In genomic region chr12:47281667-47282171, GRCh38 we compare ENCODE assay signal across 1 cellular context.
A peak's percentile ranks its signal among the peaks of the same experiment; 100 is the strongest.
TF ChIP-seq lines count a peak whose summit lies in the region.

No MANE protein-coding gene starts in this region.

TF ChIP-seq in K562, 482 proteins besides CTCF, POLR2A, EP300 and RAD21 (continued from another document and continues in another):
- TF ChIP-seq, protein P1, sequence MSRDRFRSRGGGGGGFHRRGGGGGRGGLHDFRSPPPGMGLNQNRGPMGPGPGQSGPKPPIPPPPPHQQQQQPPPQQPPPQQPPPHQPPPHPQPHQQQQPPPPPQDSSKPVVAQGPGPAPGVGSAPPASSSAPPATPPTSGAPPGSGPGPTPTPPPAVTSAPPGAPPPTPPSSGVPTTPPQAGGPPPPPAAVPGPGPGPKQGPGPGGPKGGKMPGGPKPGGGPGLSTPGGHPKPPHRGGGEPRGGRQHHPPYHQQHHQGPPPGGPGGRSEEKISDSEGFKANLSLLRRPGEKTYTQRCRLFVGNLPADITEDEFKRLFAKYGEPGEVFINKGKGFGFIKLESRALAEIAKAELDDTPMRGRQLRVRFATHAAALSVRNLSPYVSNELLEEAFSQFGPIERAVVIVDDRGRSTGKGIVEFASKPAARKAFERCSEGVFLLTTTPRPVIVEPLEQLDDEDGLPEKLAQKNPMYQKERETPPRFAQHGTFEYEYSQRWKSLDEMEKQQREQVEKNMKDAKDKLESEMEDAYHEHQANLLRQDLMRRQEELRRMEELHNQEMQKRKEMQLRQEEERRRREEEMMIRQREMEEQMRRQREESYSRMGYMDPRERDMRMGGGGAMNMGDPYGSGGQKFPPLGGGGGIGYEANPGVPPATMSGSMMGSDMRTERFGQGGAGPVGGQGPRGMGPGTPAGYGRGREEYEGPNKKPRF (IDR thresholded peaks at IDR 0.05; ENCODE audit: low read depth, low read length): no peak
- TF ChIP-seq MLLT1 (IDR thresholded peaks at IDR 0.05) (no peak), MED1 (CRISPR knock-in tag; IDR thresholded peaks at IDR 0.05; ENCODE audit: borderline replicate concordance) (no peak), EP400 (IDR thresholded peaks at IDR 0.05) (no peak), TCF7L2 (IDR thresholded peaks at IDR 0.05; ENCODE audit: low read depth, low read length) (no peak), XRCC5 (IDR thresholded peaks at IDR 0.05; ENCODE audit: low read depth, low read length) (no peak), HDAC3 (IDR thresholded peaks at IDR 0.05; ENCODE audit: borderline replicate concordance, partially characterized antibody) (no peak), HDAC2 (IDR thresholded peaks at IDR 0.05) (no peak), ZBTB9 (CRISPR knock-in tag; IDR thresholded peaks at IDR 0.05) (no peak), ZNF655 (CRISPR knock-in tag; IDR thresholded peaks at IDR 0.05) (no peak), FOXP1 (CRISPR knock-in tag; IDR thresholded peaks at IDR 0.05) (no peak), ELK3 (CRISPR knock-in tag; IDR thresholded peaks at IDR 0.05) (no peak), BRF2 (IDR thresholded peaks at IDR 0.05; ENCODE audit: borderline replicate concordance, insufficient read depth, insufficient read length) (no peak), POLR2H (tag; IDR thresholded peaks at IDR 0.05; ENCODE audit: low read depth) (no peak), ZNF592 (IDR thresholded peaks at IDR 0.05) (peak; percentile 81), HNRNPLL (IDR thresholded peaks at IDR 0.05; ENCODE audit: low read depth, low read length, poor library complexity, severe bottlenecking) (no peak), HIVEP1 (CRISPR knock-in tag; IDR thresholded peaks at IDR 0.05) (no peak), NCOA6 (IDR thresholded peaks at IDR 0.05) (no peak), CXXC5 (CRISPR knock-in tag; IDR thresholded peaks at IDR 0.05) (peak; percentile 30; the same call in 1 of the 2 replicates), SNAPC5 (CRISPR knock-in tag; IDR thresholded peaks at IDR 0.05) (no peak), TBL1XR1 (IDR thresholded peaks at IDR 0.05; ENCODE audit: low read length in 2 of 2) (no peak), ZNF41 (CRISPR knock-in tag; conservative IDR thresholded peaks at IDR 0.05) (no peak), TBP (optimal IDR thresholded peaks at IDR 0.05; ENCODE audit: low read depth, low read length) (peak; percentile 40), JUND (IDR thresholded peaks at IDR 0.05; ENCODE audit: borderline replicate concordance, low read depth, low read length) (no peak), JUND (tag; IDR thresholded peaks at IDR 0.05; ENCODE audit: borderline replicate concordance, low read depth, low read length) (no peak), SNRNP70 (optimal IDR thresholded peaks at IDR 0.05; ENCODE audit: low read depth, low read length) (no peak), ZNF23 (CRISPR knock-in tag; IDR thresholded peaks at IDR 0.05) (no peak), ZFP30 (CRISPR knock-in tag; IDR thresholded peaks at IDR 0.05; ENCODE audit: borderline replicate concordance) (no peak), C11orf30 (IDR thresholded peaks at IDR 0.05; ENCODE audit: low read depth) (no peak), TCF7 (IDR thresholded peaks at IDR 0.05; ENCODE audit: borderline replicate concordance) (no peak), TCF3 (CRISPR knock-in tag; IDR thresholded peaks at IDR 0.05) (no peak), BCL6 (CRISPR knock-in tag; IDR thresholded peaks at IDR 0.05) (no peak), SUPT5H (IDR thresholded peaks at IDR 0.05) (no peak), RAD51 (IDR thresholded peaks at IDR 0.05; ENCODE audit: borderline replicate concordance, low read depth) (no peak), CBX3 (IDR thresholded peaks at IDR 0.05; ENCODE audit: borderline replicate concordance in 1 of 2, low read length in 2 of 2) (peak in 1 of 2 experiments; percentile 26; a peak in 1 of 3 replicates), ZNF316 (IDR thresholded peaks at IDR 0.05) (peak; percentile 42; the same call in 1 of the 2 replicates), ZNF133 (CRISPR knock-in tag; IDR thresholded peaks at IDR 0.05) (no peak), OTX1 (CRISPR knock-in tag; IDR thresholded peaks at IDR 0.05) (no peak)
- TF ChIP-seq, protein P2, sequence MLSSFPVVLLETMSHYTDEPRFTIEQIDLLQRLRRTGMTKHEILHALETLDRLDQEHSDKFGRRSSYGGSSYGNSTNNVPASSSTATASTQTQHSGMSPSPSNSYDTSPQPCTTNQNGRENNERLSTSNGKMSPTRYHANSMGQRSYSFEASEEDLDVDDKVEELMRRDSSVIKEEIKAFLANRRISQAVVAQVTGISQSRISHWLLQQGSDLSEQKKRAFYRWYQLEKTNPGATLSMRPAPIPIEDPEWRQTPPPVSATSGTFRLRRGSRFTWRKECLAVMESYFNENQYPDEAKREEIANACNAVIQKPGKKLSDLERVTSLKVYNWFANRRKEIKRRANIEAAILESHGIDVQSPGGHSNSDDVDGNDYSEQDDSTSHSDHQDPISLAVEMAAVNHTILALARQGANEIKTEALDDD (IDR thresholded peaks at IDR 0.05): 0 out of 2 replicates have a peak, but pooled peaks have one; percentile 65
- TF ChIP-seq, protein P3, sequence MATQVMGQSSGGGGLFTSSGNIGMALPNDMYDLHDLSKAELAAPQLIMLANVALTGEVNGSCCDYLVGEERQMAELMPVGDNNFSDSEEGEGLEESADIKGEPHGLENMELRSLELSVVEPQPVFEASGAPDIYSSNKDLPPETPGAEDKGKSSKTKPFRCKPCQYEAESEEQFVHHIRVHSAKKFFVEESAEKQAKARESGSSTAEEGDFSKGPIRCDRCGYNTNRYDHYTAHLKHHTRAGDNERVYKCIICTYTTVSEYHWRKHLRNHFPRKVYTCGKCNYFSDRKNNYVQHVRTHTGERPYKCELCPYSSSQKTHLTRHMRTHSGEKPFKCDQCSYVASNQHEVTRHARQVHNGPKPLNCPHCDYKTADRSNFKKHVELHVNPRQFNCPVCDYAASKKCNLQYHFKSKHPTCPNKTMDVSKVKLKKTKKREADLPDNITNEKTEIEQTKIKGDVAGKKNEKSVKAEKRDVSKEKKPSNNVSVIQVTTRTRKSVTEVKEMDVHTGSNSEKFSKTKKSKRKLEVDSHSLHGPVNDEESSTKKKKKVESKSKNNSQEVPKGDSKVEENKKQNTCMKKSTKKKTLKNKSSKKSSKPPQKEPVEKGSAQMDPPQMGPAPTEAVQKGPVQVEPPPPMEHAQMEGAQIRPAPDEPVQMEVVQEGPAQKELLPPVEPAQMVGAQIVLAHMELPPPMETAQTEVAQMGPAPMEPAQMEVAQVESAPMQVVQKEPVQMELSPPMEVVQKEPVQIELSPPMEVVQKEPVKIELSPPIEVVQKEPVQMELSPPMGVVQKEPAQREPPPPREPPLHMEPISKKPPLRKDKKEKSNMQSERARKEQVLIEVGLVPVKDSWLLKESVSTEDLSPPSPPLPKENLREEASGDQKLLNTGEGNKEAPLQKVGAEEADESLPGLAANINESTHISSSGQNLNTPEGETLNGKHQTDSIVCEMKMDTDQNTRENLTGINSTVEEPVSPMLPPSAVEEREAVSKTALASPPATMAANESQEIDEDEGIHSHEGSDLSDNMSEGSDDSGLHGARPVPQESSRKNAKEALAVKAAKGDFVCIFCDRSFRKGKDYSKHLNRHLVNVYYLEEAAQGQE (CRISPR knock-in tag; IDR thresholded peaks at IDR 0.05; ENCODE audit: low read depth): no peak
- TF ChIP-seq, protein P4, sequence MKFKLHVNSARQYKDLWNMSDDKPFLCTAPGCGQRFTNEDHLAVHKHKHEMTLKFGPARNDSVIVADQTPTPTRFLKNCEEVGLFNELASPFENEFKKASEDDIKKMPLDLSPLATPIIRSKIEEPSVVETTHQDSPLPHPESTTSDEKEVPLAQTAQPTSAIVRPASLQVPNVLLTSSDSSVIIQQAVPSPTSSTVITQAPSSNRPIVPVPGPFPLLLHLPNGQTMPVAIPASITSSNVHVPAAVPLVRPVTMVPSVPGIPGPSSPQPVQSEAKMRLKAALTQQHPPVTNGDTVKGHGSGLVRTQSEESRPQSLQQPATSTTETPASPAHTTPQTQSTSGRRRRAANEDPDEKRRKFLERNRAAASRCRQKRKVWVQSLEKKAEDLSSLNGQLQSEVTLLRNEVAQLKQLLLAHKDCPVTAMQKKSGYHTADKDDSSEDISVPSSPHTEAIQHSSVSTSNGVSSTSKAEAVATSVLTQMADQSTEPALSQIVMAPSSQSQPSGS (CRISPR knock-in tag; IDR thresholded peaks at IDR 0.05): no peak
